Comparison of ENCODE assay signal across 23 cellular contexts in the genomic region with DNA sequence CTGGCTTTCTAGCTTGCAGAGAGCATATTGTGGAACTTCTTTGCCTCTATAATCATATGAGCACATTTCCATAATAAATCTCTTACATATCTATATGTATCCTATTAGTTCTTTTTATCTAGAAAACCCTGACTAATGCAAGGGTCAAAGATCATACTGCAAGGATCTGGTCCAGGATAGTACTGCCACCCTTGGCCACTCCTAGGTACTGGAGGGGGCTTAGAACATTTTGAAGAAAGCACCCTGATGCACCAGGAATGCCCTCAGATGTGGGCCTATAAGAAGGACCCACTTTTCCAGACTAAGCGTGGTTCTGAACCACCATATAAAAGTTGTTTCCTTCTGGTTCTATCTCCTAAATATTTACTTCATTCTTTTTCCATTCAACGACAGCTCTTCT. TPM values are rescaled to one million over a fixed set of nuclear protein-coding genes. Genes with fewer than 3 reads are reported as not detected.
DNase-seq lines count a peak whose midpoint lies in the region; ATAC-seq and TF ChIP-seq lines count a peak whose summit lies in the region.
"Had no signal": no experiment of that assay in that cellular context is flagged by ENCODE, and none has a peak within 500 bp of the region (broad histone marks: within the 10 kb centered on the region; RNA-seq: fewer than 3 reads in every experiment).

No MANE protein-coding gene starts in this region.

- H3K9ac ChIP-seq in neural progenitor cell: no peak overlapping the region

- POLR2A ChIA-PET in WTC11 (lab: Charles Lee): no interaction called here

- no peaks in the 10 kb centered on the region for H3K4me1 ChIP-seq in neural progenitor cell
- H3K4me1 ChIP-seq: thyroid gland had no signal

- H3K27me3 Mint-ChIP-seq in WTC11 (ENCODE audit: low read depth) (no peaks in the 10 kb centered on the region), neural progenitor cell (ENCODE audit: insufficient read depth, low read depth) (no peaks in the 10 kb centered on the region)
- H3K27me3 Mint-ChIP-seq: activated naive CD4-positive, alpha-beta T cell treated with anti-CD3 and anti-CD28 coated beads, Interleukin-2, amount 50 U/mL, for 24 hours; effector memory CD8-positive, alpha-beta T cell; naive thymus-derived CD4-positive, alpha-beta T cell had no signal

- no peaks in the 10 kb centered on the region for H4K20me1 ChIP-seq in neural progenitor cell (ENCODE audit: low read depth)

- H3K27me3 ChIP-seq in neural progenitor cell: no peaks in the 10 kb centered on the region
- H3K27me3 ChIP-seq: ovary, thyroid gland had no signal

- DNase-seq in WTC11 (ENCODE audit: low spot score) (no peak), neural progenitor cell (ENCODE audit: low spot score) (no peak), NCI-H2227 (lab: John Stamatoyannopoulos, UW; ENCODE audit: unreplicated experiment) (no peak), NCI-H128 (lab: John Stamatoyannopoulos, UW; ENCODE audit: unreplicated experiment) (no peak)
- DNase-seq: activated T-cell treated with anti-CD3 and anti-CD28 coated beads, Interleukin-2, amount 50 U/mL, for 4 hours; CD8-positive, alpha-beta T cell; DMS79; effector memory CD8-positive, alpha-beta T cell; naive thymus-derived CD4-positive, alpha-beta T cell; NCI-H1092; NCI-H2081; NCI-H446 treated with DMSO at 0.1 percent for 48 hours; NK-92 treated with Interleukin-12 subunit alpha and Interleukin-12 subunit beta, amount 100 ng/mL, for 24 hours; ovary; stimulated activated CD4-positive, alpha-beta T cell treated with anti-CD3 and anti-CD28 coated beads, Interleukin-1b, Interleukin-23, amount 100 ng/mL, for 48 hours; stimulated activated naive B cell treated with anti-CD40 and anti-IgM and Interleukin-4, amounts not matched to agents 10 μg/mL and 1 μg/mL and 100 μg/mL, for 72 hours; T1000; thyroid gland had no signal

- no peak overlapping the region for H3K27ac ChIP-seq in neural progenitor cell
- H3K27ac ChIP-seq: ovary, thyroid gland had no signal

- H3K4me3 Mint-ChIP-seq in WTC11 (no peak overlapping the region), neural progenitor cell (no peak overlapping the region)
- H3K4me3 Mint-ChIP-seq: activated naive CD4-positive, alpha-beta T cell treated with anti-CD3 and anti-CD28 coated beads, Interleukin-2, amount 50 U/mL, for 24 hours; activated T-cell treated with anti-CD3 and anti-CD28 coated beads, Interleukin-2, amount 50 U/mL, for 4 hours; CD8-positive, alpha-beta T cell; effector memory CD8-positive, alpha-beta T cell; naive thymus-derived CD4-positive, alpha-beta T cell; stimulated activated naive B cell treated with anti-CD40 and anti-IgM and Interleukin-4, amounts not matched to agents 10 μg/mL and 1 μg/mL and 100 μg/mL, for 72 hours had no signal

- H3K36me3 ChIP-seq in neural progenitor cell: no peaks in the 10 kb centered on the region
- H3K36me3 ChIP-seq: ovary, thyroid gland had no signal

- H3K79me2 ChIP-seq in neural progenitor cell (ENCODE audit: low read depth): no peaks in the 10 kb centered on the region

- no peaks in the 10 kb centered on the region for H3F3A ChIP-seq in neural progenitor cell (ENCODE audit: low read depth)

- no peak overlapping the region for H3K4me2 ChIP-seq in neural progenitor cell

- H3K4me1 Mint-ChIP-seq in WTC11 (no peaks in the 10 kb centered on the region), neural progenitor cell (no peaks in the 10 kb centered on the region)
- H3K4me1 Mint-ChIP-seq: activated naive CD4-positive, alpha-beta T cell treated with anti-CD3 and anti-CD28 coated beads, Interleukin-2, amount 50 U/mL, for 24 hours; naive thymus-derived CD4-positive, alpha-beta T cell; stimulated activated naive B cell treated with anti-CD40 and anti-IgM and Interleukin-4, amounts not matched to agents 10 μg/mL and 1 μg/mL and 100 μg/mL, for 72 hours had no signal

- no peak overlapping the region for H3K4me3 ChIP-seq in neural progenitor cell
- H3K4me3 ChIP-seq: ovary, thyroid gland had no signal

- H3K27ac Mint-ChIP-seq in WTC11: no peak overlapping the region
- H3K27ac Mint-ChIP-seq in neural progenitor cell: no peak overlapping the region
- H3K27ac Mint-ChIP-seq: activated naive CD4-positive, alpha-beta T cell treated with anti-CD3 and anti-CD28 coated beads, Interleukin-2, amount 50 U/mL, for 24 hours; CD8-positive, alpha-beta T cell; effector memory CD8-positive, alpha-beta T cell; naive thymus-derived CD4-positive, alpha-beta T cell; stimulated activated naive B cell treated with anti-CD40 and anti-IgM and Interleukin-4, amounts not matched to agents 10 μg/mL and 1 μg/mL and 100 μg/mL, for 72 hours had no signal

- ATAC-seq in HG02973 (IDR thresholded peaks at IDR 0.05; ENCODE audit: unreplicated experiment) (peak; percentile 52), WTC11 (peak; percentile 94), HG03095 (IDR thresholded peaks at IDR 0.05; ENCODE audit: unreplicated experiment) (no peak)
- ATAC-seq: activated CD4-positive, CD25-positive, alpha-beta regulatory T cell treated with anti-CD3 and anti-CD28 coated beads, Interleukin-2, amount 50 U/mL, for 24 hours; activated T-cell treated with anti-CD3 and anti-CD28 coated beads, Interleukin-2, amount 50 U/mL, for 4 hours; CD8-positive, alpha-beta T cell; effector memory CD8-positive, alpha-beta T cell; naive thymus-derived CD4-positive, alpha-beta T cell had no signal

- no peak overlapping the region for H2AFZ ChIP-seq in neural progenitor cell (replicated peaks)

- TF ChIP-seq CTCF in GM12873 (IDR thresholded peaks at IDR 0.05; ENCODE audit: insufficient read depth, low read depth, low read length, missing control alignments) (peak; percentile 14), WTC11 (IDR thresholded peaks at IDR 0.05) (no peak), neural progenitor cell (IDR thresholded peaks at IDR 0.05) (peak; percentile 24)

- H3K9me3 ChIP-seq in neural progenitor cell (ENCODE audit: low read depth): no peaks in the 10 kb centered on the region
- H3K9me3 ChIP-seq: ovary, thyroid gland had no signal

- no peaks in the 10 kb centered on the region for H3K9me3 Mint-ChIP-seq in WTC11
- H3K9me3 Mint-ChIP-seq in neural progenitor cell: no peaks in the 10 kb centered on the region
- H3K9me3 Mint-ChIP-seq: activated naive CD4-positive, alpha-beta T cell treated with anti-CD3 and anti-CD28 coated beads, Interleukin-2, amount 50 U/mL, for 24 hours; activated T-cell treated with anti-CD3 and anti-CD28 coated beads, Interleukin-2, amount 50 U/mL, for 4 hours; CD8-positive, alpha-beta T cell; effector memory CD8-positive, alpha-beta T cell; naive thymus-derived CD4-positive, alpha-beta T cell; stimulated activated naive B cell treated with anti-CD40 and anti-IgM and Interleukin-4, amounts not matched to agents 10 μg/mL and 1 μg/mL and 100 μg/mL, for 72 hours had no signal

- CTCF ChIA-PET in WTC11 (lab: Charles Lee): no interaction called here

- no peaks in the 10 kb centered on the region for H3K36me3 Mint-ChIP-seq in WTC11
- H3K36me3 Mint-ChIP-seq in neural progenitor cell: peaks cover under 1% of the 10 kb centered on the region
- H3K36me3 Mint-ChIP-seq: activated naive CD4-positive, alpha-beta T cell treated with anti-CD3 and anti-CD28 coated beads, Interleukin-2, amount 50 U/mL, for 24 hours; CD8-positive, alpha-beta T cell; stimulated activated naive B cell treated with anti-CD40 and anti-IgM and Interleukin-4, amounts not matched to agents 10 μg/mL and 1 μg/mL and 100 μg/mL, for 72 hours had no signal

TF ChIP-seq in WTC11, 78 proteins besides CTCF, POLR2A, EP300 and RAD21 (continues in another document):
- TF ChIP-seq KAT7 (CRISPR knock-in tag; IDR thresholded peaks at IDR 0.05; ENCODE audit: borderline replicate concordance): no peak
- TF ChIP-seq HMGA2 (CRISPR knock-in tag; IDR thresholded peaks at IDR 0.05): no peak
- TF ChIP-seq CREM (CRISPR knock-in tag; IDR thresholded peaks at IDR 0.05): no peak
- no peak for TF ChIP-seq CREB1 (CRISPR knock-in tag; IDR thresholded peaks at IDR 0.05)
- TF ChIP-seq ZNF416 (CRISPR knock-in tag; IDR thresholded peaks at IDR 0.05): no peak
- no peak for TF ChIP-seq ZNF396 (CRISPR knock-in tag; IDR thresholded peaks at IDR 0.05; ENCODE audit: borderline replicate concordance)
- no peak for TF ChIP-seq RELA (CRISPR knock-in tag; IDR thresholded peaks at IDR 0.05; ENCODE audit: borderline replicate concordance)
- no peak for TF ChIP-seq GTF2I (CRISPR knock-in tag; conservative IDR thresholded peaks at IDR 0.05)
- TF ChIP-seq USF1 (CRISPR knock-in tag; IDR thresholded peaks at IDR 0.05): no peak
- no peak for TF ChIP-seq FOXP1 (CRISPR knock-in tag; IDR thresholded peaks at IDR 0.05; ENCODE audit: borderline replicate concordance)
- TF ChIP-seq ZBTB43 (CRISPR knock-in tag; IDR thresholded peaks at IDR 0.05): no peak
- TF ChIP-seq, protein P1, sequence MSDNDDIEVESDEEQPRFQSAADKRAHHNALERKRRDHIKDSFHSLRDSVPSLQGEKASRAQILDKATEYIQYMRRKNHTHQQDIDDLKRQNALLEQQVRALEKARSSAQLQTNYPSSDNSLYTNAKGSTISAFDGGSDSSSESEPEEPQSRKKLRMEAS (CRISPR knock-in tag; IDR thresholded peaks at IDR 0.05): no peak
- no peak for TF ChIP-seq GABPB1 (CRISPR knock-in tag; IDR thresholded peaks at IDR 0.05)
- no peak for TF ChIP-seq MYBL2 (CRISPR knock-in tag; IDR thresholded peaks at IDR 0.05)
- no peak for TF ChIP-seq TEAD4 (CRISPR knock-in tag; IDR thresholded peaks at IDR 0.05)

RNA-seq across cellular contexts. Expression of gene ATXN7L3B, which starts 14.6 kb away (rescaled TPM):
- total RNA-seq in WTC11 (2021): 35.7 to 36.3 TPM (median 35.8 TPM) in 3 replicates
- total RNA-seq in neural progenitor cell (ENCODE audit: low replicate concordance): 47.0 and 50.9 TPM in 2 replicates
